ENCODE assay signal across 35 cellular contexts in genomic region chr5:168012006-168012405, GRCh38.
"Had no signal": no experiment of that assay in that cellular context is flagged by ENCODE, and none has a peak within 500 bp of the region (broad histone marks: within the 10 kb centered on the region; RNA-seq: fewer than 3 reads in every experiment).

No MANE protein-coding gene starts in this region.

- H3K36me3 Mint-ChIP-seq: activated CD8-positive, alpha-beta memory T cell treated with anti-CD3 and anti-CD28 coated beads, Interleukin-2, amount 10 ng/mL, durations not matched to agents 7 days and 5 days; activated naive CD4-positive, alpha-beta T cell treated with anti-CD3 and anti-CD28 coated beads, Interleukin-2, amount 10 ng/mL, durations not matched to agents 7 days and 5 days; activated naive CD4-positive, alpha-beta T cell treated with anti-CD3 and anti-CD28 coated beads, Interleukin-2, amount 50 U/mL, for 24 hours; activated naive CD8-positive, alpha-beta T cell; activated naive CD8-positive, alpha-beta T cell treated with anti-CD3 and anti-CD28 coated beads, Interleukin-2, amount 10 ng/mL, durations not matched to agents 7 days and 5 days had no signal

- H3K9me3 ChIP-seq: ascending aorta had no signal

- H3K27me3 ChIP-seq: ascending aorta, cardiac muscle cell had no signal

- ATAC-seq: activated CD4-positive, alpha-beta T cell treated with anti-CD3 and anti-CD28 coated beads for 36 hours; activated CD4-positive, CD25-positive, alpha-beta regulatory T cell treated with anti-CD3 and anti-CD28 coated beads, Interleukin-2, amount 50 U/mL, for 24 hours; activated CD8-positive, alpha-beta memory T cell treated with anti-CD3 and anti-CD28 coated beads, Interleukin-2, amount 10 ng/mL, durations not matched to agents 7 days and 5 days; activated CD8-positive, alpha-beta T cell treated with anti-CD3 and anti-CD28 coated beads, Interleukin-2, amount 10 ng/mL, durations not matched to agents 7 days and 5 days; activated naive CD8-positive, alpha-beta T cell treated with anti-CD3 and anti-CD28 coated beads, Interleukin-2, amount 50 U/mL, for 24 hours had no signal

- H3K27ac Mint-ChIP-seq: activated CD4-positive, alpha-beta memory T cell treated with anti-CD3 and anti-CD28 coated beads, Interleukin-2, amount 10 ng/mL, durations not matched to agents 7 days and 5 days; activated CD4-positive, alpha-beta T cell treated with anti-CD3 and anti-CD28 coated beads for 36 hours; activated CD4-positive, alpha-beta T cell treated with anti-CD3 and anti-CD28 coated beads, Interleukin-2, amount 10 ng/mL, durations not matched to agents 7 days and 5 days; activated CD8-positive, alpha-beta memory T cell treated with anti-CD3 and anti-CD28 coated beads, Interleukin-2, amount 10 ng/mL, durations not matched to agents 7 days and 5 days; activated CD8-positive, alpha-beta T cell treated with anti-CD3 and anti-CD28 coated beads, Interleukin-2, amount 10 ng/mL, durations not matched to agents 7 days and 5 days; activated naive CD4-positive, alpha-beta T cell treated with anti-CD3 and anti-CD28 coated beads, Interleukin-2, amount 10 ng/mL, durations not matched to agents 7 days and 5 days; activated naive CD4-positive, alpha-beta T cell treated with anti-CD3 and anti-CD28 coated beads, Interleukin-2, amount 50 U/mL, for 24 hours; activated naive CD8-positive, alpha-beta T cell; activated naive CD8-positive, alpha-beta T cell treated with anti-CD3 and anti-CD28 coated beads, Interleukin-2, amount 10 ng/mL, durations not matched to agents 7 days and 5 days; activated naive CD8-positive, alpha-beta T cell treated with anti-CD3 and anti-CD28 coated beads, Interleukin-2, amount 50 U/mL, for 24 hours; activated T-cell treated with anti-CD3 and anti-CD28 coated beads, Interleukin-2, amount 50 U/mL, for 24 hours; activated T-helper 2 cell treated with anti-CD3 and anti-CD28 coated beads, Interferon-gamma antibody, Interleukin-2, Interleukin-4, amounts not matched to agents 10 μg/mL and 5 μg/mL and 100 μg/mL, durations not matched to agents 14 hours and 24 hours and 36 hours; brain; T-helper 1 cell treated with Interleukin-12 subunit alpha and Interleukin-12 subunit beta and Interleukin-4 antibody, amounts not matched to agents 30 μg/mL and 1 μg/mL, for 36 hours; T-helper 2 cell treated with Interferon-gamma antibody and Interleukin-4, amounts not matched to agents 5 μg/mL and 100 μg/mL, for 36 hours had no signal

- H3K4me3 Mint-ChIP-seq: activated CD4-positive, alpha-beta memory T cell treated with anti-CD3 and anti-CD28 coated beads, Interleukin-2, amount 10 ng/mL, durations not matched to agents 7 days and 5 days; activated CD4-positive, alpha-beta T cell treated with anti-CD3 and anti-CD28 coated beads for 36 hours; activated CD4-positive, alpha-beta T cell treated with anti-CD3 and anti-CD28 coated beads, Interleukin-2, amount 10 ng/mL, durations not matched to agents 7 days and 5 days; activated CD8-positive, alpha-beta memory T cell treated with anti-CD3 and anti-CD28 coated beads, Interleukin-2, amount 10 ng/mL, durations not matched to agents 7 days and 5 days; activated CD8-positive, alpha-beta T cell treated with anti-CD3 and anti-CD28 coated beads, Interleukin-2, amount 10 ng/mL, durations not matched to agents 7 days and 5 days; activated naive CD4-positive, alpha-beta T cell treated with anti-CD3 and anti-CD28 coated beads, Interleukin-2, amount 10 ng/mL, durations not matched to agents 7 days and 5 days; activated naive CD4-positive, alpha-beta T cell treated with anti-CD3 and anti-CD28 coated beads, Interleukin-2, amount 50 U/mL, for 24 hours; activated naive CD8-positive, alpha-beta T cell; activated naive CD8-positive, alpha-beta T cell treated with anti-CD3 and anti-CD28 coated beads, Interleukin-2, amount 10 ng/mL, durations not matched to agents 7 days and 5 days; activated naive CD8-positive, alpha-beta T cell treated with anti-CD3 and anti-CD28 coated beads, Interleukin-2, amount 50 U/mL, for 24 hours; activated T-cell treated with anti-CD3 and anti-CD28 coated beads, Interleukin-2, amount 50 U/mL, for 24 hours; brain; T-helper 1 cell treated with Interleukin-12 subunit alpha and Interleukin-12 subunit beta and Interleukin-4 antibody, amounts not matched to agents 30 μg/mL and 1 μg/mL, for 36 hours; T-helper 2 cell treated with Interferon-gamma antibody and Interleukin-4, amounts not matched to agents 5 μg/mL and 100 μg/mL, for 36 hours had no signal

- H3K4me1 Mint-ChIP-seq: activated CD4-positive, alpha-beta memory T cell treated with anti-CD3 and anti-CD28 coated beads, Interleukin-2, amount 10 ng/mL, durations not matched to agents 7 days and 5 days; activated CD4-positive, alpha-beta T cell treated with anti-CD3 and anti-CD28 coated beads for 36 hours; activated CD4-positive, alpha-beta T cell treated with anti-CD3 and anti-CD28 coated beads, Interleukin-2, amount 10 ng/mL, durations not matched to agents 7 days and 5 days; activated CD8-positive, alpha-beta memory T cell treated with anti-CD3 and anti-CD28 coated beads, Interleukin-2, amount 10 ng/mL, durations not matched to agents 7 days and 5 days; activated naive CD4-positive, alpha-beta T cell treated with anti-CD3 and anti-CD28 coated beads, Interleukin-2, amount 10 ng/mL, durations not matched to agents 7 days and 5 days; activated naive CD4-positive, alpha-beta T cell treated with anti-CD3 and anti-CD28 coated beads, Interleukin-2, amount 50 U/mL, for 24 hours; activated naive CD8-positive, alpha-beta T cell treated with anti-CD3 and anti-CD28 coated beads, Interleukin-2, amount 50 U/mL, for 24 hours had no signal

- H3K4me1 ChIP-seq: ascending aorta had no signal

- DNase-seq: activated CD4-positive, alpha-beta memory T cell treated with anti-CD3 and anti-CD28 coated beads, Interleukin-2, amount 10 ng/mL, durations not matched to agents 7 days and 5 days; activated CD4-positive, alpha-beta T cell treated with anti-CD3 and anti-CD28 coated beads for 1 hour; activated CD4-positive, alpha-beta T cell treated with anti-CD3 and anti-CD28 coated beads for 36 hours; activated CD4-positive, alpha-beta T cell treated with anti-CD3 and anti-CD28 coated beads for 48 hours; activated CD4-positive, alpha-beta T cell treated with anti-CD3 and anti-CD28 coated beads, Interleukin-2, amount 10 ng/mL, durations not matched to agents 7 days and 5 days; activated CD4-positive, alpha-beta T cell treated with anti-CD3 and anti-CD28 coated beads, Interleukin-2, amount 50 U/mL, for 48 hours; activated CD4-positive, CD25-positive, alpha-beta regulatory T cell; activated CD8-positive, alpha-beta memory T cell treated with anti-CD3 and anti-CD28 coated beads for 24 hours; activated CD8-positive, alpha-beta memory T cell treated with anti-CD3 and anti-CD28 coated beads, Interleukin-2, amount 10 ng/mL, durations not matched to agents 7 days and 5 days; activated CD8-positive, alpha-beta memory T cell treated with anti-CD3 and anti-CD28 coated beads, Interleukin-2, amount 50 U/mL, for 48 hours; activated CD8-positive, alpha-beta T cell treated with anti-CD3 and anti-CD28 coated beads, Interleukin-2, amount 10 ng/mL, durations not matched to agents 7 days and 5 days; activated effector memory CD4-positive, alpha-beta T cell treated with Interleukin-2 at 50 U/mL for 16 hours; activated gamma-delta T cell; activated naive CD4-positive, alpha-beta T cell treated with anti-CD3 and anti-CD28 coated beads, Interleukin-2, amount 10 ng/mL, durations not matched to agents 7 days and 5 days; activated naive CD4-positive, alpha-beta T cell treated with Interleukin-2 at 50 U/mL for 16 hours; activated naive CD8-positive, alpha-beta T cell treated with anti-CD3 and anti-CD28 coated beads, Interleukin-2, amount 10 ng/mL, durations not matched to agents 7 days and 5 days; activated naive CD8-positive, alpha-beta T cell treated with anti-CD3 and anti-CD28 coated beads, Interleukin-2, amount 50 U/mL, for 24 hours; activated T-cell treated with anti-CD3 and anti-CD28 coated beads, Interleukin-2, amount 50 U/mL, for 24 hours; activated T-cell treated with anti-CD3 and anti-CD28 coated beads, Interleukin-2, amount 50 U/mL, for 48 hours; amygdala; anterior cingulate cortex; central memory CD4-positive, alpha-beta T cell; T-helper 1 cell; T-helper 2 cell; T-helper 9 cell had no signal

- H3K36me3 ChIP-seq: ascending aorta, cardiac muscle cell had no signal

- H3K27me3 Mint-ChIP-seq: activated CD4-positive, alpha-beta memory T cell treated with anti-CD3 and anti-CD28 coated beads, Interleukin-2, amount 10 ng/mL, durations not matched to agents 7 days and 5 days; activated CD4-positive, alpha-beta T cell treated with anti-CD3 and anti-CD28 coated beads for 36 hours; activated CD4-positive, alpha-beta T cell treated with anti-CD3 and anti-CD28 coated beads, Interleukin-2, amount 10 ng/mL, durations not matched to agents 7 days and 5 days; activated CD8-positive, alpha-beta memory T cell treated with anti-CD3 and anti-CD28 coated beads, Interleukin-2, amount 10 ng/mL, durations not matched to agents 7 days and 5 days; activated naive CD4-positive, alpha-beta T cell treated with anti-CD3 and anti-CD28 coated beads, Interleukin-2, amount 10 ng/mL, durations not matched to agents 7 days and 5 days; activated naive CD4-positive, alpha-beta T cell treated with anti-CD3 and anti-CD28 coated beads, Interleukin-2, amount 50 U/mL, for 24 hours; activated naive CD8-positive, alpha-beta T cell; activated naive CD8-positive, alpha-beta T cell treated with anti-CD3 and anti-CD28 coated beads, Interleukin-2, amount 10 ng/mL, durations not matched to agents 7 days and 5 days had no signal

- H3K4me3 ChIP-seq: ascending aorta, cardiac muscle cell had no signal

- H3K9me3 Mint-ChIP-seq: activated CD4-positive, alpha-beta memory T cell treated with anti-CD3 and anti-CD28 coated beads, Interleukin-2, amount 10 ng/mL, durations not matched to agents 7 days and 5 days; activated CD4-positive, alpha-beta T cell treated with anti-CD3 and anti-CD28 coated beads, Interleukin-2, amount 10 ng/mL, durations not matched to agents 7 days and 5 days; activated naive CD4-positive, alpha-beta T cell treated with anti-CD3 and anti-CD28 coated beads, Interleukin-2, amount 10 ng/mL, durations not matched to agents 7 days and 5 days; activated naive CD4-positive, alpha-beta T cell treated with anti-CD3 and anti-CD28 coated beads, Interleukin-2, amount 50 U/mL, for 24 hours; activated naive CD8-positive, alpha-beta T cell treated with anti-CD3 and anti-CD28 coated beads, Interleukin-2, amount 10 ng/mL, durations not matched to agents 7 days and 5 days; activated naive CD8-positive, alpha-beta T cell treated with anti-CD3 and anti-CD28 coated beads, Interleukin-2, amount 50 U/mL, for 24 hours; activated T-cell treated with anti-CD3 and anti-CD28 coated beads, Interleukin-2, amount 50 U/mL, for 24 hours; activated T-helper 2 cell treated with anti-CD3 and anti-CD28 coated beads, Interferon-gamma antibody, Interleukin-2, Interleukin-4, amounts not matched to agents 10 μg/mL and 5 μg/mL and 100 μg/mL, durations not matched to agents 14 hours and 24 hours and 36 hours; T-helper 1 cell treated with Interleukin-12 subunit alpha and Interleukin-12 subunit beta and Interleukin-4 antibody, amounts not matched to agents 30 μg/mL and 1 μg/mL, for 36 hours; T-helper 2 cell treated with Interferon-gamma antibody and Interleukin-4, amounts not matched to agents 5 μg/mL and 100 μg/mL, for 36 hours had no signal

- H3K27ac ChIP-seq: ascending aorta, cardiac muscle cell, VCaP had no signal
